In genomic region chr1:22267413-22268257, GRCh38 we compare ENCODE assay signal across 1 cellular context.
TF ChIP-seq lines count a peak whose summit lies in the region.

No MANE protein-coding gene starts in this region.

TF ChIP-seq in H1, 55 proteins besides CTCF, POLR2A, EP300 and RAD21:
- TF ChIP-seq, protein P1, sequence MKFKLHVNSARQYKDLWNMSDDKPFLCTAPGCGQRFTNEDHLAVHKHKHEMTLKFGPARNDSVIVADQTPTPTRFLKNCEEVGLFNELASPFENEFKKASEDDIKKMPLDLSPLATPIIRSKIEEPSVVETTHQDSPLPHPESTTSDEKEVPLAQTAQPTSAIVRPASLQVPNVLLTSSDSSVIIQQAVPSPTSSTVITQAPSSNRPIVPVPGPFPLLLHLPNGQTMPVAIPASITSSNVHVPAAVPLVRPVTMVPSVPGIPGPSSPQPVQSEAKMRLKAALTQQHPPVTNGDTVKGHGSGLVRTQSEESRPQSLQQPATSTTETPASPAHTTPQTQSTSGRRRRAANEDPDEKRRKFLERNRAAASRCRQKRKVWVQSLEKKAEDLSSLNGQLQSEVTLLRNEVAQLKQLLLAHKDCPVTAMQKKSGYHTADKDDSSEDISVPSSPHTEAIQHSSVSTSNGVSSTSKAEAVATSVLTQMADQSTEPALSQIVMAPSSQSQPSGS (IDR thresholded peaks at IDR 0.05; ENCODE audit: low read length): no peak
- TF ChIP-seq NANOG (IDR thresholded peaks at IDR 0.05; ENCODE audit: insufficient read depth, low read depth, low read length, poor library complexity, severe bottlenecking) (no peak), SIX5 (IDR thresholded peaks at IDR 0.05; ENCODE audit: low read depth, low read length) (no peak), POU5F1 (IDR thresholded peaks at IDR 0.05; ENCODE audit: low read depth, low read length) (no peak)
